ENCODE assay signal across 12 cellular contexts in genomic region chr13:26475176-26476110, GRCh38.
DNase-seq lines count a peak whose midpoint lies in the region; ATAC-seq, FAIRE-seq and TF ChIP-seq lines count a peak whose summit lies in the region.
"Had no signal": no experiment of that assay in that cellular context is flagged by ENCODE, and none has a peak within 500 bp of the region (broad histone marks: within the 10 kb centered on the region; RNA-seq: fewer than 3 reads in every experiment).

No MANE protein-coding gene starts in this region.

- H3K79me1 ChIP-seq in IMR-90 (ENCODE audit: low read depth in 1 of 2, low read length in 2 of 2), result no peaks in the 10 kb centered on the region

- H2BK20ac ChIP-seq in IMR-90 (ENCODE audit: low read depth, low read length), result peak overlapping the region; percentile 14; the same call in 1 of the 2 replicates

- peak overlapping the region; percentile 0 for H2BK5ac ChIP-seq in IMR-90 (ENCODE audit: low read depth, low read length, poor library complexity, severe bottlenecking)

- H3K4me1 ChIP-seq in IMR-90 (ENCODE audit: control insufficient read depth, insufficient read depth, low read length) (peaks cover 12% of the 10 kb centered on the region), endothelial cell of umbilical vein (ENCODE audit: control insufficient read depth, extremely low read depth, insufficient read depth, low read length) (peaks cover 4% of the 10 kb centered on the region), left lung (no peaks in the 10 kb centered on the region), skeletal muscle satellite cell (ENCODE audit: control insufficient read depth, insufficient read depth, low read length) (peaks cover 18% of the 10 kb centered on the region)

- H4K20me1 ChIP-seq in IMR-90 (ENCODE audit: insufficient read depth, low read length) (no peaks in the 10 kb centered on the region), endothelial cell of umbilical vein (replicated peaks; ENCODE audit: control insufficient read depth, extremely low read depth, insufficient read depth, low read length) (no peaks in the 10 kb centered on the region)

- peaks cover 9% of the 10 kb centered on the region; the same call in 1 of the 2 replicates for H3K9me1 ChIP-seq in IMR-90 (ENCODE audit: insufficient read depth, low read length)
- H3K9me1 ChIP-seq in endothelial cell of umbilical vein (replicated peaks; ENCODE audit: control insufficient read depth, extremely low read depth, insufficient read depth, low read length), result no peaks in the 10 kb centered on the region

- intact Hi-C loops in IMR-90 (cut with micrococcal nuclease) (no loop called here), endothelial cell of umbilical vein (cut with micrococcal nuclease) (loop anchor here (1.0 kb wide), 1 partner anchor 63 kb away; no protein-coding TSS in a partner anchor), left lung (cut with DNase I) (no loop called here)

- POLR2A ChIA-PET in IMR-90 (lab: Charles Lee; ENCODE audit: unreplicated experiment) (no interaction called here), endothelial cell of umbilical vein (lab: Charles Lee) (interaction anchor here (0.7 kb wide), 1 partner anchor 195 kb away, joined by 4 read pairs; no protein-coding TSS in a partner anchor)

- DNase-seq in IMR-90 (no peak), endothelial cell of umbilical vein (ENCODE audit: low read depth, low spot score) (no peak), left lung (no peak), midbrain (lab: John Stamatoyannopoulos, UW) (no peak), NCI-H1092 treated with DMSO at 0.1 percent for 48 hours (lab: John Stamatoyannopoulos, UW) (no peak), NCI-H187 (lab: John Stamatoyannopoulos, UW) (no peak), COLO668 (lab: John Stamatoyannopoulos, UW; ENCODE audit: unreplicated experiment) (no peak)
- DNase-seq: activated CD8-positive, alpha-beta memory T cell treated with anti-CD3 and anti-CD28 coated beads for 24 hours; CD8-positive, alpha-beta memory T cell; dorsolateral prefrontal cortex; PC-9 had no signal

- ATAC-seq in IMR-90 (ENCODE audit: low read depth) (0 out of 2 replicates have a peak, but pooled peaks have one; percentile 3), left lung (peak; percentile 65)

- H3K27me3 ChIP-seq in IMR-90 (ENCODE audit: control insufficient read depth, insufficient read depth, low read length) (no peaks in the 10 kb centered on the region), endothelial cell of umbilical vein (ENCODE audit: control insufficient read depth in 2 of 2, insufficient read depth in 2 of 2, low read length in 2 of 2) (no peaks in the 10 kb centered on the region), left lung (no peaks in the 10 kb centered on the region), skeletal muscle satellite cell (ENCODE audit: control insufficient read depth, insufficient read depth, low read length) (no peaks in the 10 kb centered on the region)
- H3K27me3 ChIP-seq: dorsolateral prefrontal cortex had no signal

- no peak overlapping the region for H2AK9ac ChIP-seq in IMR-90 (replicated peaks; ENCODE audit: low read depth, low read length, poor library complexity)

- H4K8ac ChIP-seq in IMR-90 (ENCODE audit: low read depth in 2 of 2, low read length in 2 of 2), result peak overlapping the region; percentile 19 to 75

- BruUV-seq in IMR-90 (replicated peaks; lab: Mats Ljungman, UMichigan) (no TSS peak), endothelial cell of umbilical vein (replicated peaks; lab: Mats Ljungman, UMichigan) (no TSS peak)

- dilution Hi-C loops in IMR-90 (cut with HindIII; ENCODE audit: low sequenced_read_pairs, unreplicated experiment) (no loop called here), endothelial cell of umbilical vein (cut with MboI; ENCODE audit: extremely low pct_ligation_motif_present, low sequenced_read_pairs) (loop anchor here (25.0 kb wide), 1 partner anchor 212 kb away; no protein-coding TSS in a partner anchor)

- peak overlapping the region; percentile 53 for H4K5ac ChIP-seq in IMR-90 (ENCODE audit: low read depth, low read length)

- no peaks in the 10 kb centered on the region for H3K79me2 ChIP-seq in endothelial cell of umbilical vein (ENCODE audit: control insufficient read depth, insufficient read depth, low read length)

- H3K14ac ChIP-seq in IMR-90 (replicated peaks; ENCODE audit: low read depth, low read length), result peak overlapping the region; percentile 75

- no peak for TF ChIP-seq POLR2A in IMR-90 (IDR thresholded peaks at IDR 0.05; ENCODE audit: low read depth, low read length)
- TF ChIP-seq POLR2A in endothelial cell of umbilical vein (IDR thresholded peaks at IDR 0.05; ENCODE audit: low read depth, low read length), result no peak

- H3K9me3 ChIP-seq in IMR-90 (ENCODE audit: control insufficient read depth, insufficient read depth, low read length) (no peaks in the 10 kb centered on the region), endothelial cell of umbilical vein (replicated peaks; ENCODE audit: control insufficient read depth, insufficient read depth, low read length) (no peaks in the 10 kb centered on the region), left lung (no peaks in the 10 kb centered on the region), skeletal muscle satellite cell (replicated peaks; ENCODE audit: low read length) (no peaks in the 10 kb centered on the region)

- in situ Hi-C loops in IMR-90 (cut with MboI; ENCODE audit: low sequenced_read_pairs), result no loop called here

- 39% methylated on average over 4 of the region's 15 CpGs; no CpG with 5 or more reads in 1 of the 2 experiments for WGBS in IMR-90 (ENCODE audit: extremely low coverage in 2 of 2, insufficient read length in 1 of 2), 2 experiments

- H3K23ac ChIP-seq in IMR-90 (ENCODE audit: low read depth, low read length), result no peak overlapping the region

- H2BK120ac ChIP-seq in IMR-90 (ENCODE audit: low read depth, low read length), result peak overlapping the region; percentile 92

- H3K4ac ChIP-seq in IMR-90 (ENCODE audit: low read depth, low read length), result peak overlapping the region; percentile 77

- peak overlapping the region; percentile 61 for H4K91ac ChIP-seq in IMR-90 (ENCODE audit: insufficient read depth, low read depth, low read length)

- H3K9ac ChIP-seq in IMR-90 (ENCODE audit: low read depth, low read length) (no peak overlapping the region), endothelial cell of umbilical vein (replicated peaks; ENCODE audit: extremely low read depth, insufficient read depth, low read length) (no peak overlapping the region), skeletal muscle satellite cell (ENCODE audit: low read depth, low read length) (no peak overlapping the region)

- TF ChIP-seq CTCF in IMR-90 (conservative IDR thresholded peaks at IDR 0.05; ENCODE audit: low read depth, low read length), result no peak
- no peak for TF ChIP-seq CTCF in endothelial cell of umbilical vein (IDR thresholded peaks at IDR 0.05; ENCODE audit: extremely low read depth in 1 of 2, insufficient read depth in 1 of 2, low read depth in 1 of 2, low read length in 2 of 2)
- no peak for TF ChIP-seq CTCF in left lung (IDR thresholded peaks at IDR 0.05)

- peak overlapping the region; percentile 7 for H2AK5ac ChIP-seq in IMR-90 (ENCODE audit: low read depth, low read length)

- H3K18ac ChIP-seq in IMR-90 (ENCODE audit: low read depth, low read length), result peak overlapping the region; percentile 38

- CTCF ChIA-PET in IMR-90 (lab: Yijun Ruan, JAX), result interaction anchor here (0.6 to 1.3 kb wide), 2 partner anchors 154 to 223 kb away, joined by 3 to 4 read pairs; no protein-coding TSS in a partner anchor
- CTCF ChIA-PET in endothelial cell of umbilical vein (lab: Charles Lee), result interaction anchor here (0.6 to 1.7 kb wide), 8 partner anchors 8 to 1274 kb away, joined by 3 to 14 read pairs (median 4); no protein-coding TSS in a partner anchor

- H3K27ac ChIP-seq in IMR-90 (ENCODE audit: insufficient read depth, low read length) (no peak overlapping the region; the same call in 1 of the 2 replicates), endothelial cell of umbilical vein (ENCODE audit: insufficient read depth, low read depth, low read length) (no peak overlapping the region), left lung (no peak overlapping the region)
- H3K27ac ChIP-seq: PC-9 had no signal

- H3K36me3 ChIP-seq in IMR-90 (ENCODE audit: control insufficient read depth, insufficient read depth, low read length) (no peaks in the 10 kb centered on the region), endothelial cell of umbilical vein (ENCODE audit: control insufficient read depth in 2 of 2, extremely low read depth in 1 of 2, insufficient read depth in 2 of 2, low read length in 2 of 2) (no peaks in the 10 kb centered on the region), left lung (no peaks in the 10 kb centered on the region), skeletal muscle satellite cell (ENCODE audit: insufficient read depth, low read length) (no peaks in the 10 kb centered on the region)

- H3K4me3 ChIP-seq in IMR-90 (ENCODE audit: insufficient read depth, low read depth, low read length) (no peak overlapping the region), endothelial cell of umbilical vein (replicated peaks in 1 of 3; ENCODE audit: insufficient read depth in 1 of 3, low read depth in 1 of 3, low read length in 3 of 3) (no peak overlapping the region), left lung (no peak overlapping the region), skeletal muscle satellite cell (ENCODE audit: low read length) (peak overlapping the region; percentile 57)
- H3K4me3 ChIP-seq: PC-9 had no signal

- H2AFZ ChIP-seq in IMR-90 (replicated peaks; ENCODE audit: low read length, poor library complexity), result peak overlapping the region; percentile 96
- peak overlapping the region; percentile 82 for H2AFZ ChIP-seq in endothelial cell of umbilical vein (ENCODE audit: low read depth, low read length)
- H2AFZ ChIP-seq: PC-9 had no signal

- no peak for TF ChIP-seq RAD21 in IMR-90 (IDR thresholded peaks at IDR 0.05; ENCODE audit: low read length)

- no peak for FAIRE-seq in endothelial cell of umbilical vein (lab: Jason Lieb, UNC)

- no peak overlapping the region; the same call in 1 of the 2 replicates for H3K56ac ChIP-seq in IMR-90 (ENCODE audit: extremely low read depth, insufficient read depth, low read length)

- H2BK15ac ChIP-seq in IMR-90 (ENCODE audit: low read depth, low read length), result peak overlapping the region; percentile 72; the same call in 2 of the 3 replicates

- H3K4me2 ChIP-seq in IMR-90 (ENCODE audit: low read depth, low read length) (peak overlapping the region; percentile 53), endothelial cell of umbilical vein (ENCODE audit: insufficient read depth, low read length) (peak overlapping the region; percentile 31), skeletal muscle satellite cell (ENCODE audit: low read length) (peak overlapping the region; percentile 71)
- H3K4me2 ChIP-seq: PC-9 had no signal

TF ChIP-seq in IMR-90, 13 proteins besides CTCF, POLR2A, EP300 and RAD21 (continues in another document):
- TF ChIP-seq NFE2L2 (IDR thresholded peaks at IDR 0.05; ENCODE audit: low read depth, low read length) (no peak), RCOR1 (IDR thresholded peaks at IDR 0.05; ENCODE audit: insufficient replicate concordance, low read length) (no peak), BHLHE40 (IDR thresholded peaks at IDR 0.05; ENCODE audit: low read depth, low read length) (no peak)

TF ChIP-seq in endothelial cell of umbilical vein, 7 proteins besides CTCF, POLR2A, EP300 and RAD21:
- no peak for TF ChIP-seq FOS (IDR thresholded peaks at IDR 0.05; ENCODE audit: borderline replicate concordance, insufficient read depth, low read length)
